Comparison of ENCODE assay signal across 17 cellular contexts in genomic region chrX:108199041-108199440, GRCh38.
"Had no signal": no experiment of that assay in that cellular context is flagged by ENCODE, and none has a peak within 500 bp of the region (broad histone marks: within the 10 kb centered on the region; RNA-seq: fewer than 3 reads in every experiment).

No MANE protein-coding gene starts in this region.

- H3K4me1 ChIP-seq: ascending aorta, foreskin keratinocyte, heart right ventricle, pancreas, prostate gland, sigmoid colon had no signal

- H3K27ac ChIP-seq: ascending aorta, epithelial cell of prostate, foreskin keratinocyte, heart right ventricle, pancreas had no signal

- H3K9me3 ChIP-seq: ascending aorta, heart right ventricle, pancreas, prostate gland, sigmoid colon had no signal

- DNase-seq: activated CD4-positive, CD25-positive, alpha-beta regulatory T cell; activated CD8-positive, alpha-beta memory T cell treated with anti-CD3 and anti-CD28 coated beads, Interleukin-2, amount 10 ng/mL, durations not matched to agents 7 days and 5 days; activated effector memory CD4-positive, alpha-beta T cell treated with anti-CD3 and anti-CD28 coated beads, Interleukin-2, amount 50 U/mL, for 16 hours; activated naive CD8-positive, alpha-beta T cell treated with anti-CD3 and anti-CD28 coated beads for 36 hours; effector CD4-positive, alpha-beta T cell; foreskin keratinocyte; heart right ventricle; naive thymus-derived CD4-positive, alpha-beta T cell; pancreas; sigmoid colon had no signal

- FAIRE-seq: pancreas, small intestine had no signal

- H3K4me3 ChIP-seq: ascending aorta, heart right ventricle, pancreas, prostate gland, sigmoid colon had no signal

- H3K27me3 ChIP-seq: ascending aorta, foreskin keratinocyte had no signal

- H3K36me3 ChIP-seq: ascending aorta, heart right ventricle, pancreas, prostate gland, sigmoid colon had no signal

- ATAC-seq: activated CD4-positive, alpha-beta T cell treated with anti-CD3 and anti-CD28 coated beads for 36 hours; activated CD8-positive, alpha-beta memory T cell treated with anti-CD3 and anti-CD28 coated beads, Interleukin-2, amount 10 ng/mL, durations not matched to agents 7 days and 5 days; activated CD8-positive, alpha-beta T cell treated with anti-CD3 and anti-CD28 coated beads, Interleukin-2, amount 10 ng/mL, durations not matched to agents 7 days and 5 days; foreskin keratinocyte; naive thymus-derived CD4-positive, alpha-beta T cell; stimulated activated naive CD8-positive, alpha-beta T cell treated with anti-CD3 and anti-CD28 coated beads, Interleukin-15, Interleukin-2, amounts not matched to agents 100 U/mL and 50 U/mL, for 24 hours had no signal
